8 cellular contexts compared by ENCODE assay signal in the genomic region with DNA sequence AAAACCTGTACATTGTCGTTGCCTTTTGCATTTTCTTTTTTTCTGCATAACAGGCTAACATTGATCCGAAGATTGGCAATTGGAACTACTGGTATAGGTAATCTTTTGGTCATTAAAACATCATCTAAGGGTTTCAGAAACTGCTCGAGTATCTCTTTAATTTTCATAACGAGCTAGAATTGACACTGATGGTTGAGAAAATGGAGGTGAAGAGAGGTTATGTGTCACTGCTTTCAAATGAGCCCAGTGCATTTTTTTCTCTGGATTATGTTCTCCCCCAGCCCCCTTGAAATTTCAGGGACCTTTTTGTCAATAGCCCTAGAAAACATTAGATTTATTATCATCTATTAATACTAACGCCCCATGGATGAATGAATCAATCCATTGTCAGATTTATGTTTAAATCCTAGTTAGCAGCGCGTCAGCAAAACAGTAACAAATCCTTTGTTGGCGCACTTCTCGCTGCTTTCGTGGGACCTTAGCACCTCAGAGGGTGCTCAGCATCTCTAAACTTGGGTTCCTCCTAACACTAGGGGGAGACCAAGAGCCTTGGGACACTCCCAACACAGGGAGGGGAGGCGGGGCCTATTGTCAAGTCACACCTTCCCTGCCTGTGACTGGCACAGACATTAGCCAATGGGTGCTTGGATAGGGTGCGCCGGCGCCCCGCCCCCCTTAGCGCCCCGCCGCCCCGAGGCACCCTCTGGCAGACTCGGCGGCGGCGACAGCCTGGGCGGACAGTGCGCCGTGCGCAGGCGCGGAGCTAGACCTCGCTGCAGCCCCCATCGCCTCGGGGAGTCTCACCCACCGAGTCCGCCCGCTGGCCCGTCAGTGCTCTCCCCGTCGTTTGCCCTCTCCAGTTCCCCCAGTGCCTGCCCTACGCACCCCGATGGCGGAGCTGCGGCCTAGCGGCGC. TPM values are rescaled to one million over a fixed set of nuclear protein-coding genes. Genes with fewer than 3 reads are reported as not detected.
DNase-seq lines count a peak whose midpoint lies in the region; ATAC-seq and TF ChIP-seq lines count a peak whose summit lies in the region.

A gene (plus strand): TSS at position 709 of the 915 bp plus-strand sequence. CDS start 181 bp downstream, at position 890.

- H3K27me3 Mint-ChIP-seq in activated naive CD8-positive, alpha-beta T cell treated with anti-CD3 and anti-CD28 coated beads, Interleukin-2, amount 50 U/mL, for 24 hours: no peaks in the 10 kb centered on the region

- peak in 1 of 2 donors; percentile 85 for TF ChIP-seq POLR2A in heart left ventricle (IDR thresholded peaks at IDR 0.05)
- TF ChIP-seq POLR2A in upper lobe of left lung (IDR thresholded peaks at IDR 0.05): peak in 2 of 4 donors; percentile 75 to 83

- peak within 1 kb of the TSS; percentile 60 for H3K27ac Mint-ChIP-seq in activated naive CD8-positive, alpha-beta T cell treated with anti-CD3 and anti-CD28 coated beads, Interleukin-2, amount 50 U/mL, for 24 hours

- ATAC-seq in HG02763 (IDR thresholded peaks at IDR 0.05; ENCODE audit: unreplicated experiment) (peak; percentile 70), heart left ventricle (peak; percentile 77 to 90 (median 82)), upper lobe of left lung (ENCODE audit: low FRiP score in 2 of 2) (peak; percentile 89 to 96)
- ATAC-seq in activated naive CD8-positive, alpha-beta T cell treated with anti-CD3 and anti-CD28 coated beads, Interleukin-2, amount 50 U/mL, for 24 hours: peak; percentile 83

- peak within 1 kb of the TSS; percentile 70 to 97 (median 84) for H3K4me3 ChIP-seq in heart left ventricle
- H3K4me3 ChIP-seq in upper lobe of left lung: peak within 1 kb of the TSS; percentile 96 to 99 (median 98)

- no peaks in the 10 kb centered on the region for H3K9me3 Mint-ChIP-seq in activated naive CD8-positive, alpha-beta T cell treated with anti-CD3 and anti-CD28 coated beads, Interleukin-2, amount 50 U/mL, for 24 hours

- peaks cover 25% of the 10 kb centered on the region for H3K4me1 Mint-ChIP-seq in activated naive CD8-positive, alpha-beta T cell treated with anti-CD3 and anti-CD28 coated beads, Interleukin-2, amount 50 U/mL, for 24 hours

- intact Hi-C loops in heart left ventricle (cut with DNase I): loop anchor here in 8 of 10 donors (1.0 to 10.0 kb wide), 8 partner anchors 71 to 141 kb away; a partner anchor contains a TSS

- H3K9me3 ChIP-seq in heart left ventricle (no peaks in the 10 kb centered on the region), upper lobe of left lung (no peaks in the 10 kb centered on the region)

- no peaks in the 10 kb centered on the region for H3K36me3 Mint-ChIP-seq in activated naive CD8-positive, alpha-beta T cell treated with anti-CD3 and anti-CD28 coated beads, Interleukin-2, amount 50 U/mL, for 24 hours (ENCODE audit: low read depth)

- H3K27me3 ChIP-seq in heart left ventricle (no peaks in the 10 kb centered on the region), upper lobe of left lung (no peaks in the 10 kb centered on the region)

- no peak for TF ChIP-seq EP300 in upper lobe of left lung (IDR thresholded peaks at IDR 0.05)

- DNase-seq in NCI-H1417 (lab: John Stamatoyannopoulos, UW) (peak; percentile 91 to 98 (median 97)), SW 1271 (lab: John Stamatoyannopoulos, UW) (peak; percentile 77 to 90), heart left ventricle (peak; percentile 98 to 99 (median 98)), pons (ENCODE audit: low spot score) (peak; percentile 100), upper lobe of left lung (peak; percentile 99 to 100)
- DNase-seq in activated naive CD8-positive, alpha-beta T cell treated with anti-CD3 and anti-CD28 coated beads, Interleukin-2, amount 50 U/mL, for 24 hours: peak; percentile 99

- peaks cover 0 to 71% (median 43%) of the 10 kb centered on the region in 12 donors for H3K4me1 ChIP-seq in heart left ventricle
- H3K4me1 ChIP-seq in upper lobe of left lung: peaks cover 42 to 76% (median 63%) of the 10 kb centered on the region in 4 donors

- H3K36me3 ChIP-seq in heart left ventricle: peaks cover 0 to 18% (median 0%) of the 10 kb centered on the region in 9 donors
- H3K36me3 ChIP-seq in upper lobe of left lung: no peaks in the 10 kb centered on the region

- no peak within 1 kb of the TSS for H3K4me3 Mint-ChIP-seq in activated naive CD8-positive, alpha-beta T cell treated with anti-CD3 and anti-CD28 coated beads, Interleukin-2, amount 50 U/mL, for 24 hours

- 1 to 2% (median 1%) methylated on average over 25 to 44 of the region's 44 CpGs for WGBS in heart left ventricle, 4 donors
- WGBS in upper lobe of left lung, 2 donors: 1 to 2% methylated on average over 10 to 36 of the region's 44 CpGs

- TF ChIP-seq CTCF in GM12874 (IDR thresholded peaks at IDR 0.05; ENCODE audit: insufficient read depth, low read depth, low read length) (peak; percentile 83), heart left ventricle (IDR thresholded peaks at IDR 0.05) (peak; percentile 85 to 98 (median 95)), upper lobe of left lung (IDR thresholded peaks at IDR 0.05) (peak; percentile 69 to 96 (median 91))

- peak within 1 kb of the TSS; percentile 51 to 98 (median 88) for H3K27ac ChIP-seq in heart left ventricle
- H3K27ac ChIP-seq in upper lobe of left lung: peak within 1 kb of the TSS; percentile 89 to 96 (median 94)

RNA-seq across cellular contexts. Expression of the gene that starts here (rescaled TPM):
- total RNA-seq in heart left ventricle (10 to 100 TPM in 1 of 9 donors, 1 to 10 TPM in 8; 5.8 to 12.7 (median 7.7) TPM), upper lobe of left lung (10 to 100 TPM in 5 of 6 donors, 1 to 10 TPM in 1; 4.1 to 15.7 (median 11.9) TPM)
- polyA plus RNA-seq in heart left ventricle: 1 to 10 TPM; 3.7 to 5.3 TPM

Comparison
In these comparisons a context has a peak if more than half of its experiments do, and no peak if none do; other contexts are left out.
1. Peak in every context shown above with its lines: DNase-seq, ATAC-seq, H3K4me3 ChIP-seq and H3K27ac ChIP-seq.